8 cellular contexts compared by ENCODE assay signal in genomic region chr19:19490247-19490968, GRCh38. TPM values are rescaled to one million over a fixed set of nuclear protein-coding genes. Genes with fewer than 3 reads are reported as not detected.
DNase-seq lines count a peak whose midpoint lies in the region; ATAC-seq, FAIRE-seq and TF ChIP-seq lines count a peak whose summit lies in the region.

No MANE protein-coding gene starts in this region.

- H3K4me2 ChIP-seq in keratinocyte (ENCODE audit: control insufficient read depth, extremely low read depth, insufficient read depth, low read depth, low read length) = peak overlapping the region; percentile 77

- peaks cover 49% of the 10 kb centered on the region for H3K4me1 ChIP-seq in keratinocyte (ENCODE audit: control insufficient read depth, extremely low read depth, insufficient read depth, low read length)

- H3K9me3 ChIP-seq in keratinocyte (ENCODE audit: control insufficient read depth, low read depth, low read length) = no peaks in the 10 kb centered on the region

- peaks cover 55% of the 10 kb centered on the region for H3K79me2 ChIP-seq in keratinocyte (ENCODE audit: control insufficient read depth, insufficient read depth, low read length)

- no peaks in the 10 kb centered on the region for H4K20me1 ChIP-seq in keratinocyte (ENCODE audit: control insufficient read depth, extremely low read depth, insufficient read depth, low read length)

- peak overlapping the region; percentile 85 for H3K27ac ChIP-seq in keratinocyte (ENCODE audit: control insufficient read depth, insufficient read depth, low read length)

- no peak overlapping the region for H2AFZ ChIP-seq in keratinocyte (ENCODE audit: control insufficient read depth, low read length)

- ATAC-seq in HG03175 (IDR thresholded peaks at IDR 0.05; ENCODE audit: unreplicated experiment) = no peak

- H3K36me3 ChIP-seq in keratinocyte (ENCODE audit: control insufficient read depth in 2 of 2, extremely low read depth in 1 of 2, insufficient read depth in 2 of 2, low read length in 2 of 2) = peaks cover 28 to 33% of the 10 kb centered on the region in 2 experiments

- peak; percentile 79 for TF ChIP-seq CTCF in AG09319 (IDR thresholded peaks at IDR 0.05; ENCODE audit: low read depth, low read length)
- peak; percentile 74 to 90 (median 78) for TF ChIP-seq CTCF in keratinocyte (optimal IDR thresholded peaks at IDR 0.05 in 1 of 3, IDR thresholded peaks at IDR 0.05 in 1 of 3, conservative IDR thresholded peaks at IDR 0.05 in 1 of 3; ENCODE audit: extremely low read depth in 1 of 3, insufficient read depth in 2 of 3, low read length in 3 of 3)

- peak; percentile 64 for DNase-seq in AG09319 (ENCODE audit: extremely low read depth, low read depth)
- peak; percentile 79 for DNase-seq in H54 (ENCODE audit: insufficient read length, low spot score)
- peak; percentile 41 for DNase-seq in NCI-H226
- peak; percentile 75 for DNase-seq in activated CD4-positive, CD25-positive, alpha-beta regulatory T cell treated with anti-CD3 and anti-CD28 coated beads, Interleukin-2, amount 50 U/mL, for 72 hours
- peak; percentile 87 for DNase-seq in cerebellar cortex (ENCODE audit: low spot score)
- DNase-seq in keratinocyte (ENCODE audit: low read depth, low spot score) = peak; percentile 41
- DNase-seq in stimulated activated CD4-positive, alpha-beta T cell treated with anti-CD3 and anti-CD28 coated beads, Interleukin-15, amount 100 ng/mL, for 1 hour (ENCODE audit: low read depth in 1 of 2, low spot score in 1 of 2) = peak; percentile 58 to 68

- FAIRE-seq in H54 (lab: Jason Lieb, UNC) (no peak), keratinocyte (lab: Jason Lieb, UNC) (peak; percentile 71)

- H3K4me3 ChIP-seq in keratinocyte (ENCODE audit: control insufficient read depth in 2 of 3, extremely low read depth in 1 of 3, insufficient read depth in 2 of 3, low read depth in 1 of 3, low read length in 3 of 3) = peak overlapping the region in 1 of 3 experiments; percentile 1

- H3K9me1 ChIP-seq in keratinocyte (ENCODE audit: control insufficient read depth, extremely low read depth, insufficient read depth, low read length) = no peaks in the 10 kb centered on the region

- TF ChIP-seq POLR2A in H54 (IDR thresholded peaks at IDR 0.05; ENCODE audit: low read depth, low read length) = no peak

- H3K27me3 ChIP-seq in keratinocyte (ENCODE audit: control insufficient read depth, extremely low read depth, insufficient read depth, low read length) = no peaks in the 10 kb centered on the region

- dilution Hi-C loops in keratinocyte (cut with MboI; ENCODE audit: extremely low pct_ligation_motif_present, low sequenced_read_pairs) = no loop called here

- H3K9ac ChIP-seq in keratinocyte (ENCODE audit: control insufficient read depth, extremely low read depth, insufficient read depth, low read length) = peak overlapping the region; percentile 75

RNA-seq across cellular contexts. Expression of gene TSSK6, which starts 24.9 kb away (rescaled TPM):
- polyA plus RNA-seq in keratinocyte = 0.47 to 1.0 TPM (median 0.77 TPM) in 3 replicates
- not detected for polyA plus RNA-seq in keratinocyte (2011; ENCODE audit: low read depth)
- polyA plus RNA-seq in keratinocyte (2011; cell fraction: cytosol; rRNA removed) = 0.45 and 1.0 TPM in 2 replicates
- 0.70 and 2.1 TPM in 2 replicates for polyA plus RNA-seq in keratinocyte (2011; cell fraction: nucleus; rRNA removed)
- polyA plus RNA-seq in keratinocyte (2012; ENCODE audit: low replicate concordance) = 0.37 and 1.2 TPM in 2 replicates
- polyA minus RNA-seq in keratinocyte = not detected in 3 replicates
- not detected for polyA minus RNA-seq in keratinocyte (2011; cell fraction: cytosol; rRNA and poly(A)+ RNA removed)
- 0.63 and 0.78 TPM in 2 replicates for polyA minus RNA-seq in keratinocyte (2011; cell fraction: nucleus; rRNA and poly(A)+ RNA removed)

RNA-seq across cellular contexts. Expression of gene NDUFA13, which starts 25.6 kb away (rescaled TPM):
- 294 to 475 TPM (median 343 TPM) in 3 replicates for polyA plus RNA-seq in keratinocyte
- 523 TPM for polyA plus RNA-seq in keratinocyte (2011; ENCODE audit: low read depth)
- polyA plus RNA-seq in keratinocyte (2011; cell fraction: cytosol; rRNA removed) = 167 and 490 TPM in 2 replicates
- 169 and 188 TPM in 2 replicates for polyA plus RNA-seq in keratinocyte (2011; cell fraction: nucleus; rRNA removed)
- polyA plus RNA-seq in keratinocyte (2012; ENCODE audit: low replicate concordance) = 285 and 463 TPM in 2 replicates
- polyA minus RNA-seq in keratinocyte = 116 to 149 TPM (median 142 TPM) in 3 replicates
- polyA minus RNA-seq in keratinocyte (2011; cell fraction: cytosol; rRNA and poly(A)+ RNA removed) = 191 TPM
- 36.9 and 41.3 TPM in 2 replicates for polyA minus RNA-seq in keratinocyte (2011; cell fraction: nucleus; rRNA and poly(A)+ RNA removed)

RNA-seq across cellular contexts. Expression of gene YJEFN3, which starts 38.3 kb away (rescaled TPM):
- 0.56 to 1.4 TPM (median 1.2 TPM) in 3 replicates for polyA plus RNA-seq in keratinocyte
- polyA plus RNA-seq in keratinocyte (2011; ENCODE audit: low read depth) = 2.0 TPM
- 0.11 and 0.26 TPM in 2 replicates for polyA plus RNA-seq in keratinocyte (2011; cell fraction: cytosol; rRNA removed)
- 7.7 and 8.1 TPM in 2 replicates for polyA plus RNA-seq in keratinocyte (2011; cell fraction: nucleus; rRNA removed)
- 0.78 and 2.9 TPM in 2 replicates for polyA plus RNA-seq in keratinocyte (2012; ENCODE audit: low replicate concordance)
- polyA minus RNA-seq in keratinocyte = 0.43 to 0.86 TPM (median 0.69 TPM) in 3 replicates
- not detected for polyA minus RNA-seq in keratinocyte (2011; cell fraction: cytosol; rRNA and poly(A)+ RNA removed)
- polyA minus RNA-seq in keratinocyte (2011; cell fraction: nucleus; rRNA and poly(A)+ RNA removed) = 0.95 and 1.9 TPM in 2 replicates

RNA-seq across cellular contexts. Expression of gene CILP2, which starts 47.7 kb away (rescaled TPM):
- 0.07 to 0.21 TPM (median 0.14 TPM) in 3 replicates for polyA plus RNA-seq in keratinocyte
- not detected for polyA plus RNA-seq in keratinocyte (2011; ENCODE audit: low read depth)
- polyA plus RNA-seq in keratinocyte (2011; cell fraction: cytosol; rRNA removed) = 0.01 and 0.12 TPM in 2 replicates
- 0.33 and 0.67 TPM in 2 replicates for polyA plus RNA-seq in keratinocyte (2011; cell fraction: nucleus; rRNA removed)
- polyA plus RNA-seq in keratinocyte (2012; ENCODE audit: low replicate concordance) = 0.11 and 0.18 TPM in 2 replicates
- 0.07 to 0.16 TPM in 2 of 3 replicates, not detected in the other for polyA minus RNA-seq in keratinocyte
- polyA minus RNA-seq in keratinocyte (2011; cell fraction: cytosol; rRNA and poly(A)+ RNA removed) = 0.58 TPM
- 1.1 and 1.4 TPM in 2 replicates for polyA minus RNA-seq in keratinocyte (2011; cell fraction: nucleus; rRNA and poly(A)+ RNA removed)
